ENCODE assay signal across 24 cellular contexts in the genomic region with DNA sequence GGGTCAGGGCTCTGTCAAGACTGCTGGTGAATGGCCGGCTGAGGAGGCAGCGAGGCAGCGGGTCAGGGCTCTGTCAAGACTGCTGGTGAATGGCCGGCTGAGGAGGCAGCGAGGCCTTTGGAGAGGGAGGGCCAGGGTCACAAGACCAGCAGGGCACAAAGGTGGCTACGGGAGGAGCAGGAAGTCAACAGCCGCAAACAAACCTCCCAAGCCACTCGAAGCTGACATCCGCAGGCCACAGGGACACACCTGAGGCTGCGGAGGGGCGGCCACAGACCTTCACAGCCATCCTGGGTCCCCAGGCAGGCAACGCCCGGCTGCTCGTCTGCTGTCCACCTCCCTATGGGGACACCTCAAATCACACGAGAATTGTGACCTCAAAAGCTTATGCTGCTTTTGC. TPM values are rescaled to one million over a fixed set of nuclear protein-coding genes. Genes with fewer than 3 reads are reported as not detected.
DNase-seq lines count a peak whose midpoint lies in the region; ATAC-seq and TF ChIP-seq lines count a peak whose summit lies in the region.
"Had no signal": no experiment of that assay in that cellular context is flagged by ENCODE, and none has a peak within 500 bp of the region (broad histone marks: within the 10 kb centered on the region; RNA-seq: fewer than 3 reads in every experiment).

No MANE protein-coding gene starts in this region.

- intact Hi-C loops in left colon (cut with DNase I, micrococcal nuclease) (no loop called here), PC-9 (cut with micrococcal nuclease; ENCODE audit: unreplicated experiment) (no loop called here)

- no peak overlapping the region for H2AFZ ChIP-seq in PC-9

- H3K9me3 Mint-ChIP-seq in progenitor cell of endocrine pancreas (ENCODE audit: low read depth): no peaks in the 10 kb centered on the region
- H3K9me3 Mint-ChIP-seq in activated T-cell treated with anti-CD3 and anti-CD28 coated beads, Interleukin-2, amount 50 U/mL, for 24 hours: no peaks in the 10 kb centered on the region
- H3K9me3 Mint-ChIP-seq: CD8-positive, alpha-beta T cell; IgD-negative memory B cell had no signal

- peaks cover 13% of the 10 kb centered on the region; the same call in 1 of the 2 replicates for H3F3A ChIP-seq in PC-9 (ENCODE audit: insufficient read depth, low read depth)

- no peak overlapping the region for H3K4me3 Mint-ChIP-seq in progenitor cell of endocrine pancreas (ENCODE audit: low read depth)
- H3K4me3 Mint-ChIP-seq in activated T-cell treated with anti-CD3 and anti-CD28 coated beads, Interleukin-2, amount 50 U/mL, for 24 hours: no peak overlapping the region
- H3K4me3 Mint-ChIP-seq: CD8-positive, alpha-beta T cell; IgD-negative memory B cell had no signal

- peak overlapping the region in 4 of 11 experiments; percentile 46 to 61 (median 56); a peak in 7 of 22 replicates for H3K27ac ChIP-seq in BLaER1 treated with 17β-estradiol and CSF1 and Interleukin-3, amounts not matched to agents 10 nM and 100 nM
- H3K27ac ChIP-seq in PC-9: no peak overlapping the region
- H3K27ac ChIP-seq: KMS-11, Peyer's patch had no signal

- H3K9me3 ChIP-seq in BLaER1 treated with 17β-estradiol and CSF1 and Interleukin-3, amounts not matched to agents 10 nM and 100 nM (replicated peaks in 1 of 11): no peaks in the 10 kb centered on the region
- no peaks in the 10 kb centered on the region for H3K9me3 ChIP-seq in NT2/D1 (ENCODE audit: insufficient read depth, low read length)
- no peaks in the 10 kb centered on the region for H3K9me3 ChIP-seq in PC-9 (ENCODE audit: insufficient read depth, low read depth)
- H3K9me3 ChIP-seq: Caco-2, Peyer's patch had no signal

- H3K4me1 ChIP-seq in BLaER1 treated with 17β-estradiol and CSF1 and Interleukin-3, amounts not matched to agents 10 nM and 100 nM: peaks cover 21 to 92% (median 81%) of the 10 kb centered on the region in 10 experiments
- peaks cover 21% of the 10 kb centered on the region for H3K4me1 ChIP-seq in NT2/D1 (ENCODE audit: insufficient read depth, insufficient read length)
- 0 out of 2 replicates have a peak, but pooled peaks cover 5% of the 10 kb centered on the region for H3K4me1 ChIP-seq in PC-9 (replicated peaks; ENCODE audit: insufficient read depth)
- H3K4me1 ChIP-seq: Caco-2 had no signal

- peak; percentile 70 for ATAC-seq in left colon
- ATAC-seq in GM18511 (IDR thresholded peaks at IDR 0.05; ENCODE audit: unreplicated experiment): no peak
- ATAC-seq: CD8-positive, alpha-beta T cell; GM12878 had no signal

- CTCF ChIA-PET in PC-9 (lab: Charles Lee): interaction anchor here (0.7 kb wide), 1 partner anchor 70 kb away, joined by 3 read pairs; no protein-coding TSS in a partner anchor

- H3K4me1 Mint-ChIP-seq in progenitor cell of endocrine pancreas (ENCODE audit: low read depth): peaks cover 15% of the 10 kb centered on the region
- H3K4me1 Mint-ChIP-seq in activated T-cell treated with anti-CD3 and anti-CD28 coated beads, Interleukin-2, amount 50 U/mL, for 24 hours (ENCODE audit: low read depth): no peaks in the 10 kb centered on the region

- no peaks in the 10 kb centered on the region for H3K27me3 Mint-ChIP-seq in progenitor cell of endocrine pancreas
- no peaks in the 10 kb centered on the region for H3K27me3 Mint-ChIP-seq in activated T-cell treated with anti-CD3 and anti-CD28 coated beads, Interleukin-2, amount 50 U/mL, for 24 hours
- H3K27me3 Mint-ChIP-seq: IgD-negative memory B cell had no signal

- H3K27me3 ChIP-seq in BLaER1 treated with 17β-estradiol and CSF1 and Interleukin-3, amounts not matched to agents 10 nM and 100 nM: no peaks in the 10 kb centered on the region
- H3K27me3 ChIP-seq in NT2/D1 (ENCODE audit: insufficient read depth, insufficient read length) (no peaks in the 10 kb centered on the region), PC-9 (ENCODE audit: insufficient read depth, low read depth) (no peaks in the 10 kb centered on the region)
- H3K27me3 ChIP-seq: Peyer's patch had no signal

- H3K79me2 ChIP-seq in PC-9 (ENCODE audit: low read depth): no peaks in the 10 kb centered on the region

- TF ChIP-seq CTCF in progenitor cell of endocrine pancreas (IDR thresholded peaks at IDR 0.05; ENCODE audit: unreplicated experiment) (no peak), PC-9 (conservative IDR thresholded peaks at IDR 0.05) (no peak)

- POLR2A ChIA-PET in PC-9 (lab: Charles Lee; ENCODE audit: unreplicated experiment): no interaction called here

- H3K4me2 ChIP-seq in BLaER1 treated with 17β-estradiol and CSF1 and Interleukin-3, amounts not matched to agents 10 nM and 100 nM: peak overlapping the region; percentile 57 to 89 (median 82)
- H3K4me2 ChIP-seq in PC-9: no peak overlapping the region
- H3K4me2 ChIP-seq: KMS-11 had no signal

- no peaks in the 10 kb centered on the region for H3K9me2 ChIP-seq in PC-9 (ENCODE audit: insufficient read depth)

- BruUV-seq in PC-9 (replicated peaks; lab: Mats Ljungman, UMichigan): no TSS peak

- H4K20me1 ChIP-seq in BLaER1 treated with 17β-estradiol and CSF1 and Interleukin-3, amounts not matched to agents 10 nM and 100 nM: peaks cover 0 to 93% (median 24%) of the 10 kb centered on the region in 11 experiments; a peak in 16 of 22 replicates
- H4K20me1 ChIP-seq in PC-9 (ENCODE audit: insufficient read depth): peaks cover 32% of the 10 kb centered on the region

- H3K36me3 Mint-ChIP-seq in progenitor cell of endocrine pancreas (ENCODE audit: insufficient read depth): peaks cover 2% of the 10 kb centered on the region
- peaks cover 12% of the 10 kb centered on the region for H3K36me3 Mint-ChIP-seq in activated T-cell treated with anti-CD3 and anti-CD28 coated beads, Interleukin-2, amount 50 U/mL, for 24 hours (ENCODE audit: low read depth)

- H3K36me3 ChIP-seq in BLaER1 treated with 17β-estradiol and CSF1 and Interleukin-3, amounts not matched to agents 10 nM and 100 nM: 0 out of 22 replicates have a peak, but pooled peaks cover 0 to 2% (median 0%) of the 10 kb centered on the region in 11 experiments
- H3K36me3 ChIP-seq in NT2/D1 (ENCODE audit: insufficient read depth, insufficient read length, low read length) (peaks cover 17% of the 10 kb centered on the region), PC-9 (ENCODE audit: low read depth) (no peaks in the 10 kb centered on the region)
- H3K36me3 ChIP-seq: Peyer's patch had no signal

- peak overlapping the region in 7 of 11 experiments; percentile 27 to 53 (median 47); a peak in 11 of 22 replicates for H3K9ac ChIP-seq in BLaER1 treated with 17β-estradiol and CSF1 and Interleukin-3, amounts not matched to agents 10 nM and 100 nM
- H3K9ac ChIP-seq in NT2/D1 (ENCODE audit: insufficient read length, low read depth): peak overlapping the region; percentile 9
- H3K9ac ChIP-seq: KMS-11 had no signal

- H3K4me3 ChIP-seq in BLaER1 treated with 17β-estradiol and CSF1 and Interleukin-3, amounts not matched to agents 10 nM and 100 nM: no peak overlapping the region
- no peak overlapping the region for H3K4me3 ChIP-seq in NT2/D1 (ENCODE audit: insufficient read length, low read depth)
- no peak overlapping the region for H3K4me3 ChIP-seq in PC-9
- H3K4me3 ChIP-seq: GM12878, Peyer's patch, SK-N-MC had no signal

- DNase-seq in NT2/D1 (ENCODE audit: low read depth, low spot score) (no peak), left colon (peak; percentile 44 to 56), progenitor cell of endocrine pancreas (ENCODE audit: low spot score, unreplicated experiment) (no peak), PC-9 (no peak)
- DNase-seq in activated T-cell treated with anti-CD3 and anti-CD28 coated beads, Interleukin-2, amount 50 U/mL, for 24 hours: no peak
- DNase-seq: C1 segment of cervical spinal cord; Caco-2; CD8-positive, alpha-beta T cell; GDM1; H7; NCI-H1048; NCI-H1417; NCI-H1694; NCI-H2081; NCI-H2227 treated with DMSO at 0.1 percent for 48 hours; NCI-H69; Peyer's patch; SIG-M5 had no signal

- peak overlapping the region; percentile 64 for H3K27ac Mint-ChIP-seq in progenitor cell of endocrine pancreas
- H3K27ac Mint-ChIP-seq in activated T-cell treated with anti-CD3 and anti-CD28 coated beads, Interleukin-2, amount 50 U/mL, for 24 hours: no peak overlapping the region
- H3K27ac Mint-ChIP-seq: CD8-positive, alpha-beta T cell; IgD-negative memory B cell had no signal

RNA-seq across cellular contexts. Expression of gene GPER1, which starts 8.9 kb away (rescaled TPM):
- 10 to 100 TPM in 1 of 2 donors, 1 to 10 TPM in 1; 7.2 to 20.8 TPM for total RNA-seq in left colon
- 0.50 and 0.64 TPM in 2 replicates for total RNA-seq in progenitor cell of endocrine pancreas
- 0.37 and 0.85 TPM in 2 replicates for total RNA-seq in PC-9 (2021)

RNA-seq across cellular contexts. Expression of gene GPR146, which starts 34.6 kb away (rescaled TPM):
- total RNA-seq in left colon (1 to 10 TPM; 4.0 to 7.4 TPM), progenitor cell of endocrine pancreas (1.6 and 1.9 TPM in 2 replicates), PC-9 (2021) (3.4 and 4.3 TPM in 2 replicates)

Comparison
In these comparisons a context has a peak if more than half of its experiments do, and no peak if none do; other contexts are left out.
1. DNase-seq: peak in left colon (2 of 2); none in NT2/D1 (single experiment), progenitor cell of endocrine pancreas (single experiment), PC-9 (0 of 2) and activated T-cell treated with anti-CD3 and anti-CD28 coated beads, Interleukin-2, amount 50 U/mL, for 24 hours (single experiment).